In genomic region chr13:77702364-77702763, GRCh38 we compare ENCODE assay signal across 25 cellular contexts. TPM values are rescaled to one million over a fixed set of nuclear protein-coding genes. Genes with fewer than 3 reads are reported as not detected.
"Had no signal": no experiment of that assay in that cellular context is flagged by ENCODE, and none has a peak within 500 bp of the region (broad histone marks: within the 10 kb centered on the region; RNA-seq: fewer than 3 reads in every experiment).

No MANE protein-coding gene starts in this region.

- H3K27ac ChIP-seq: brain microvascular endothelial cell, cardiac muscle cell had no signal

- H3K4me3 Mint-ChIP-seq: activated B cell treated with CpG ODN at 0.5 μM for 24 hours; activated CD4-positive, alpha-beta T cell treated with anti-CD3 and anti-CD28 coated beads, Interleukin-2, amount 10 ng/mL, durations not matched to agents 24 days and 14 days; activated CD8-positive, alpha-beta memory T cell treated with anti-CD3 and anti-CD28 coated beads, Interleukin-2, amount 10 ng/mL, durations not matched to agents 7 days and 5 days; activated naive CD4-positive, alpha-beta T cell treated with anti-CD3 and anti-CD28 coated beads for 36 hours; activated naive CD8-positive, alpha-beta T cell; activated T-cell treated with anti-CD3 and anti-CD28 coated beads, Interleukin-2, amount 50 U/mL, for 24 hours; T-helper 17 cell had no signal

- FAIRE-seq: astrocyte had no signal

- H3K27me3 Mint-ChIP-seq: activated B cell treated with CpG ODN at 0.5 μM for 24 hours; activated CD8-positive, alpha-beta memory T cell treated with anti-CD3 and anti-CD28 coated beads, Interleukin-2, amount 10 ng/mL, durations not matched to agents 7 days and 5 days; activated naive CD8-positive, alpha-beta T cell; activated T-cell treated with anti-CD3 and anti-CD28 coated beads, Interleukin-2, amount 50 U/mL, for 24 hours; T-helper 17 cell had no signal

- H3K9me3 Mint-ChIP-seq: activated B cell treated with CpG ODN at 0.5 μM for 24 hours; activated T-cell treated with anti-CD3 and anti-CD28 coated beads, Interleukin-2, amount 50 U/mL, for 24 hours had no signal

- H3K36me3 ChIP-seq: brain microvascular endothelial cell, cardiac muscle cell, MG63 had no signal

- H3K9me3 ChIP-seq: MG63 had no signal

- H3K27ac Mint-ChIP-seq: activated B cell treated with CpG ODN at 0.5 μM for 24 hours; activated CD4-positive, alpha-beta T cell treated with anti-CD3 and anti-CD28 coated beads, Interleukin-2, amount 10 ng/mL, durations not matched to agents 24 days and 14 days; activated CD8-positive, alpha-beta memory T cell treated with anti-CD3 and anti-CD28 coated beads, Interleukin-2, amount 10 ng/mL, durations not matched to agents 7 days and 5 days; activated naive CD4-positive, alpha-beta T cell treated with anti-CD3 and anti-CD28 coated beads for 36 hours; activated naive CD8-positive, alpha-beta T cell; activated T-cell treated with anti-CD3 and anti-CD28 coated beads, Interleukin-2, amount 50 U/mL, for 24 hours; T-helper 17 cell had no signal

- ATAC-seq: activated CD8-positive, alpha-beta memory T cell treated with anti-CD3 and anti-CD28 coated beads, Interleukin-2, amount 10 ng/mL, durations not matched to agents 7 days and 5 days; T-helper 17 cell had no signal

- DNase-seq: activated B cell treated with CpG ODN at 0.5 μM for 24 hours; activated CD4-positive, alpha-beta T cell treated with anti-CD3 and anti-CD28 coated beads for 1 hour; activated CD4-positive, alpha-beta T cell treated with anti-CD3 and anti-CD28 coated beads, Interleukin-2, amount 10 ng/mL, durations not matched to agents 24 days and 14 days; activated CD4-positive, alpha-beta T cell treated with anti-CD3 and anti-CD28 coated beads, Interleukin-2, amount 50 U/mL, for 48 hours; activated CD8-positive, alpha-beta memory T cell treated with anti-CD3 and anti-CD28 coated beads, Interleukin-2, amount 10 ng/mL, durations not matched to agents 7 days and 5 days; activated gamma-delta T cell; activated naive CD4-positive, alpha-beta T cell treated with anti-CD3 and anti-CD28 coated beads for 36 hours; activated T-cell treated with anti-CD3 and anti-CD28 coated beads, Interleukin-2, amount 50 U/mL, for 24 hours; amygdala; brain microvascular endothelial cell; cerebellar nuclear complex; MG63; MV-4-11; NCI-H1092 treated with DMSO at 0.1 percent for 48 hours; NCI-H1417 treated with DMSO at 0.1 percent for 48 hours; NCI-H2029; NCI-H2107; NCI-H510A treated with DMSO at 0.1 percent for 48 hours; SIG-M5; T-helper 17 cell; T-helper 9 cell had no signal

- H3K4me3 ChIP-seq: cardiac muscle cell, MG63 had no signal

RNA-seq across cellular contexts. Expression of gene SLAIN1, which starts 4.9 kb away (rescaled TPM):
- total RNA-seq: RPMI7951 had no signal
